ENCODE assay signal across 21 cellular contexts in the genomic region with DNA sequence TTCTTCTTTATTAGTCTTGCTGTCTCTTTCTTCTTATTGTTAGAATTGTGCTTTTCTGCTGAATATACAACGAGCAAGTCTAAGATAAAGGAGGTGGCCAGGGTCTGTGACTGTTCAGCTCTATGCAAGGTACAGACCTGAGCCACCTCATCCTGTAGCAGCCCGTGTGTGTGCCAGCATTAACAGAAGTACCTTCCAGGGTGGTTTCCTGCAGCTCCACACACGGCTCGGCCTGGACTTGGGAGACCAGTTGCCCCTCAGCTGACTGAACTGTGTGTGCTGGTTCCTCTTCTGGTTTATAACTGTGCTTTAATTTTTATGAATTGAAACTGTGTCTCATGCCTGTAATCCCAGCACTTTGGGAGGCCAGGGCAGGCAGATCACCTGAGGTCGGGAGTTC.
"Had no signal": no experiment of that assay in that cellular context is flagged by ENCODE, and none has a peak within 500 bp of the region (broad histone marks: within the 10 kb centered on the region; RNA-seq: fewer than 3 reads in every experiment).

No MANE protein-coding gene starts in this region.

- H3K9me3 ChIP-seq: colonic mucosa, esophagus squamous epithelium, gastrocnemius medialis, gastroesophageal sphincter, heart left ventricle, heart right ventricle had no signal

- H3K27ac Mint-ChIP-seq: dendritic cell treated with granulocyte-macrophage colony-stimulating factor and Interleukin-4, amounts not matched to agents 40 ng/mL and 50 ng/mL, for 4 days; effector memory CD8-positive, alpha-beta T cell; endodermal cell had no signal

- H3K9me3 Mint-ChIP-seq: endodermal cell had no signal

- H3K36me3 ChIP-seq: colonic mucosa, esophagus squamous epithelium, gastrocnemius medialis, gastroesophageal sphincter, heart left ventricle, heart right ventricle had no signal

- H3K27me3 ChIP-seq: colonic mucosa, dorsolateral prefrontal cortex, esophagus squamous epithelium, foreskin keratinocyte, gastrocnemius medialis, gastroesophageal sphincter, heart left ventricle, heart right ventricle had no signal

- DNase-seq: colonic mucosa; cortex of kidney; dorsolateral prefrontal cortex; effector CD4-positive, alpha-beta T cell; effector CD8-positive, alpha-beta T cell; effector memory CD4-positive, alpha-beta T cell; effector memory CD8-positive, alpha-beta T cell; endodermal cell; erythroblast; esophagus squamous epithelium; foreskin fibroblast; foreskin keratinocyte; gastrocnemius medialis; glutamatergic neuron; head of caudate nucleus; heart left ventricle; heart right ventricle had no signal

- H3K4me3 ChIP-seq: colonic mucosa, coronary artery, dorsolateral prefrontal cortex, esophagus squamous epithelium, gastrocnemius medialis, gastroesophageal sphincter, heart left ventricle, heart right ventricle had no signal

- H3K27me3 Mint-ChIP-seq: dendritic cell treated with granulocyte-macrophage colony-stimulating factor and Interleukin-4, amounts not matched to agents 40 ng/mL and 50 ng/mL, for 4 days; effector memory CD8-positive, alpha-beta T cell had no signal

- ATAC-seq: effector memory CD8-positive, alpha-beta T cell; foreskin keratinocyte; gastrocnemius medialis; gastroesophageal sphincter; heart left ventricle; heart right ventricle had no signal

- H3K27ac ChIP-seq: colonic mucosa, coronary artery, dorsolateral prefrontal cortex, epithelial cell of prostate, esophagus squamous epithelium, foreskin keratinocyte, gastrocnemius medialis, gastroesophageal sphincter, heart left ventricle, heart right ventricle had no signal

- H3K4me1 ChIP-seq: colonic mucosa had no signal

- H3K4me3 Mint-ChIP-seq: dendritic cell treated with granulocyte-macrophage colony-stimulating factor and Interleukin-4, amounts not matched to agents 40 ng/mL and 50 ng/mL, for 4 days; effector memory CD8-positive, alpha-beta T cell; endodermal cell had no signal
